Comparison of ENCODE assay signal across 1 cellular context in genomic region chr6:13195826-13196225, GRCh38.
TF ChIP-seq lines count a peak whose summit lies in the region.

No MANE protein-coding gene starts in this region.

TF ChIP-seq in IMR-90, 13 proteins besides CTCF, POLR2A, EP300 and RAD21 (continued from another document):
- no peak for TF ChIP-seq CHD1 (IDR thresholded peaks at IDR 0.05; ENCODE audit: low read depth, low read length)
- TF ChIP-seq USF2 (IDR thresholded peaks at IDR 0.05; ENCODE audit: low read depth, low read length): no peak
- no peak for TF ChIP-seq BHLHE40 (IDR thresholded peaks at IDR 0.05; ENCODE audit: low read depth, low read length)
